ENCODE assay signal across 10 cellular contexts in the genomic region with DNA sequence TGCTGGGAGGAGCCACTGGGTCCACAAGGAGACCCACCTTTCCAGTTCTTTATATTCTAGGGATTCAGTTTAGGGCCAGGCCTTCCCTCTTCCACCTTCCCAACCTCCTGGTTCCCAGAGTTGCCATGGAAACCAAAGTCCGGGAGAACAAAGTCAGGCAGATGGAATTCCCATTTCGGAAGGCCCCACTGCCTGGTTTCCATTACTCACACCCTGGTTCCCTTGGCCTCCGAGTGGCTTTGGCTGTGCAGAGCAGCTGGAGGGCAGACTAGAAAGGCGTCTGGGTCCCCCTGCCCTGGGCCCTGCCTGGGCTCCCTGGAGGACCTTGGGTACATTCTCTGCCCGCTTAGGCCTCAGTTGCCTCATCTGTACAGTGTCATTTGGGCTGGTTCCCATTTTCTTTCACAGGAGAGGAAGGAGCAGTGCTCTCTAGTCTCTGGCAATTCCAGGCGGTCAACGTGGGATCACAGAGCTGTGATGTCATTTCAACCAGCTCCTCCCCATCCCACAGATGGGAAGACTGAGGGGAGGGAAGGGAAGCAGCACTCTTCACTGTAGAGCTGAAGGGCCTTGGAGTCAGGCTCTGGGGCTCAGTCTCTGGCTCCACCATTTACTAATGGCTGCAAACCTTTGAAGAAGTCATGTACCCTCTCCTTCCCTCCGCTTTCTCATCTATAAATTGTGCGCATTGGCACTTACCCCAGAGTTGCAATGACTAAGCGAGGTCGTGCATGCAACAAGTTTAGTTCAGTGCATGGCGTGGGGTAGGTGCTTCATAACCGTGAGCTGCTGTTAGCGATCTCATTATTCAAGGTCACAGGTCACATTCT.
DNase-seq lines count a peak whose midpoint lies in the region; ATAC-seq and TF ChIP-seq lines count a peak whose summit lies in the region.
"Had no signal": no experiment of that assay in that cellular context is flagged by ENCODE, and none has a peak within 500 bp of the region (broad histone marks: within the 10 kb centered on the region; RNA-seq: fewer than 3 reads in every experiment).

No MANE protein-coding gene starts in this region.

- TF ChIP-seq CTCF in fibroblast of villous mesenchyme (IDR thresholded peaks at IDR 0.05; ENCODE audit: insufficient read depth, low read depth, low read length) (no peak), osteoblast (IDR thresholded peaks at IDR 0.05; ENCODE audit: extremely low read depth, low read depth, low read length) (no peak)

- H3K4me1 ChIP-seq in osteoblast (ENCODE audit: insufficient read depth, low read length), result peaks cover 77% of the 10 kb centered on the region

- peaks cover 38% of the 10 kb centered on the region for H4K20me1 ChIP-seq in osteoblast (ENCODE audit: insufficient read depth, low read length)

- H3K79me2 ChIP-seq in osteoblast (ENCODE audit: insufficient read depth, low read length), result peaks cover 36% of the 10 kb centered on the region

- peak; percentile 45 for ATAC-seq in SK-N-SH treated with all-trans-retinoic acid at 6 μM for 48 hours

- no peaks in the 10 kb centered on the region for H3K27me3 ChIP-seq in osteoblast (ENCODE audit: insufficient read depth, low read length)

- peak; percentile 83 for DNase-seq in ELF-1 (ENCODE audit: low read depth, low spot score)
- peak; percentile 59 for DNase-seq in fibroblast of villous mesenchyme (ENCODE audit: low read depth)
- peak; percentile 97 for DNase-seq in osteoblast (ENCODE audit: insufficient read length, low spot score, missing footprints)
- no peak for DNase-seq in NCI-H2081 (lab: John Stamatoyannopoulos, UW)
- no peak for DNase-seq in DMS153 (lab: John Stamatoyannopoulos, UW)
- no peak for DNase-seq in nucleus accumbens (lab: John Stamatoyannopoulos, UW)
- no peak for DNase-seq in NK-92 (lab: John Stamatoyannopoulos, UW; ENCODE audit: unreplicated experiment)
- DNase-seq: activated CD8-positive, alpha-beta memory T cell treated with anti-CD3 and anti-CD28 coated beads, Interleukin-2, amount 50 U/mL, for 48 hours; effector CD8-positive, alpha-beta T cell had no signal

- H3K4me3 ChIP-seq in fibroblast of villous mesenchyme (ENCODE audit: low read depth, low read length) (no peak overlapping the region), osteoblast (ENCODE audit: insufficient read depth, low read length) (no peak overlapping the region)

- H3K4me2 ChIP-seq in osteoblast (ENCODE audit: insufficient read depth, low read length), result peak overlapping the region; percentile 31

- H3K27ac ChIP-seq in osteoblast (ENCODE audit: low read depth, low read length), result peak overlapping the region; percentile 89

- peaks cover 27% of the 10 kb centered on the region for H3K36me3 ChIP-seq in osteoblast (ENCODE audit: insufficient read depth, low read length)

- no peak overlapping the region for H2AFZ ChIP-seq in osteoblast (ENCODE audit: low read length)

- no peaks in the 10 kb centered on the region for H3K9me3 ChIP-seq in osteoblast (ENCODE audit: low read depth, low read length)

TF ChIP-seq in SK-N-SH treated with all-trans-retinoic acid at 6 μM for 48 hours, 23 proteins besides CTCF, POLR2A, EP300 and RAD21 (continues in another document):
- TF ChIP-seq, protein P1, sequence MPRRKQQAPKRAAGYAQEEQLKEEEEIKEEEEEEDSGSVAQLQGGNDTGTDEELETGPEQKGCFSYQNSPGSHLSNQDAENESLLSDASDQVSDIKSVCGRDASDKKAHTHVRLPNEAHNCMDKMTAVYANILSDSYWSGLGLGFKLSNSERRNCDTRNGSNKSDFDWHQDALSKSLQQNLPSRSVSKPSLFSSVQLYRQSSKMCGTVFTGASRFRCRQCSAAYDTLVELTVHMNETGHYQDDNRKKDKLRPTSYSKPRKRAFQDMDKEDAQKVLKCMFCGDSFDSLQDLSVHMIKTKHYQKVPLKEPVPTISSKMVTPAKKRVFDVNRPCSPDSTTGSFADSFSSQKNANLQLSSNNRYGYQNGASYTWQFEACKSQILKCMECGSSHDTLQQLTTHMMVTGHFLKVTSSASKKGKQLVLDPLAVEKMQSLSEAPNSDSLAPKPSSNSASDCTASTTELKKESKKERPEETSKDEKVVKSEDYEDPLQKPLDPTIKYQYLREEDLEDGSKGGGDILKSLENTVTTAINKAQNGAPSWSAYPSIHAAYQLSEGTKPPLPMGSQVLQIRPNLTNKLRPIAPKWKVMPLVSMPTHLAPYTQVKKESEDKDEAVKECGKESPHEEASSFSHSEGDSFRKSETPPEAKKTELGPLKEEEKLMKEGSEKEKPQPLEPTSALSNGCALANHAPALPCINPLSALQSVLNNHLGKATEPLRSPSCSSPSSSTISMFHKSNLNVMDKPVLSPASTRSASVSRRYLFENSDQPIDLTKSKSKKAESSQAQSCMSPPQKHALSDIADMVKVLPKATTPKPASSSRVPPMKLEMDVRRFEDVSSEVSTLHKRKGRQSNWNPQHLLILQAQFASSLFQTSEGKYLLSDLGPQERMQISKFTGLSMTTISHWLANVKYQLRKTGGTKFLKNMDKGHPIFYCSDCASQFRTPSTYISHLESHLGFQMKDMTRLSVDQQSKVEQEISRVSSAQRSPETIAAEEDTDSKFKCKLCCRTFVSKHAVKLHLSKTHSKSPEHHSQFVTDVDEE (CRISPR knock-in tag; IDR thresholded peaks at IDR 0.05), result no peak
- TF ChIP-seq, protein P2, sequence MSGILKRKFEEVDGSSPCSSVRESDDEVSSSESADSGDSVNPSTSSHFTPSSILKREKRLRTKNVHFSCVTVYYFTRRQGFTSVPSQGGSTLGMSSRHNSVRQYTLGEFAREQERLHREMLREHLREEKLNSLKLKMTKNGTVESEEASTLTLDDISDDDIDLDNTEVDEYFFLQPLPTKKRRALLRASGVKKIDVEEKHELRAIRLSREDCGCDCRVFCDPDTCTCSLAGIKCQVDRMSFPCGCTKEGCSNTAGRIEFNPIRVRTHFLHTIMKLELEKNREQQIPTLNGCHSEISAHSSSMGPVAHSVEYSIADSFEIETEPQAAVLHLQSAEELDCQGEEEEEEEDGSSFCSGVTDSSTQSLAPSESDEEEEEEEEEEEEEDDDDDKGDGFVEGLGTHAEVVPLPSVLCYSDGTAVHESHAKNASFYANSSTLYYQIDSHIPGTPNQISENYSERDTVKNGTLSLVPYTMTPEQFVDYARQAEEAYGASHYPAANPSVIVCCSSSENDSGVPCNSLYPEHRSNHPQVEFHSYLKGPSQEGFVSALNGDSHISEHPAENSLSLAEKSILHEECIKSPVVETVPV (CRISPR knock-in tag; IDR thresholded peaks at IDR 0.05), result no peak
- TF ChIP-seq OSR1 (CRISPR knock-in tag; IDR thresholded peaks at IDR 0.05) (no peak), TOX (CRISPR knock-in tag; IDR thresholded peaks at IDR 0.05; ENCODE audit: borderline replicate concordance) (no peak), ZFP3 (CRISPR knock-in tag; IDR thresholded peaks at IDR 0.05) (no peak), ZNF70 (CRISPR knock-in tag; IDR thresholded peaks at IDR 0.05) (no peak), ZNF8 (CRISPR knock-in tag; IDR thresholded peaks at IDR 0.05) (no peak), ZFP30 (CRISPR knock-in tag; IDR thresholded peaks at IDR 0.05) (no peak), ZC3H10 (CRISPR knock-in tag; IDR thresholded peaks at IDR 0.05) (no peak), ZNF565 (CRISPR knock-in tag; conservative IDR thresholded peaks at IDR 0.05; ENCODE audit: low read depth) (no peak), ISL1 (CRISPR knock-in tag; IDR thresholded peaks at IDR 0.05) (no peak), ESRRG (CRISPR knock-in tag; IDR thresholded peaks at IDR 0.05) (no peak), RARB (CRISPR knock-in tag; IDR thresholded peaks at IDR 0.05) (no peak), PPARA (CRISPR knock-in tag; IDR thresholded peaks at IDR 0.05; ENCODE audit: borderline replicate concordance) (no peak), TCF4 (CRISPR knock-in tag; IDR thresholded peaks at IDR 0.05; ENCODE audit: borderline replicate concordance) (no peak)
- TF ChIP-seq, protein P3, sequence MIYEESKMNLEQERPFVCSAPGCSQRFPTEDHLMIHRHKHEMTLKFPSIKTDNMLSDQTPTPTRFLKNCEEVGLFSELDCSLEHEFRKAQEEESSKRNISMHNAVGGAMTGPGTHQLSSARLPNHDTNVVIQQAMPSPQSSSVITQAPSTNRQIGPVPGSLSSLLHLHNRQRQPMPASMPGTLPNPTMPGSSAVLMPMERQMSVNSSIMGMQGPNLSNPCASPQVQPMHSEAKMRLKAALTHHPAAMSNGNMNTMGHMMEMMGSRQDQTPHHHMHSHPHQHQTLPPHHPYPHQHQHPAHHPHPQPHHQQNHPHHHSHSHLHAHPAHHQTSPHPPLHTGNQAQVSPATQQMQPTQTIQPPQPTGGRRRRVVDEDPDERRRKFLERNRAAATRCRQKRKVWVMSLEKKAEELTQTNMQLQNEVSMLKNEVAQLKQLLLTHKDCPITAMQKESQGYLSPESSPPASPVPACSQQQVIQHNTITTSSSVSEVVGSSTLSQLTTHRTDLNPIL (CRISPR knock-in tag; IDR thresholded peaks at IDR 0.05; ENCODE audit: low read depth), result no peak
- TF ChIP-seq, protein P4, sequence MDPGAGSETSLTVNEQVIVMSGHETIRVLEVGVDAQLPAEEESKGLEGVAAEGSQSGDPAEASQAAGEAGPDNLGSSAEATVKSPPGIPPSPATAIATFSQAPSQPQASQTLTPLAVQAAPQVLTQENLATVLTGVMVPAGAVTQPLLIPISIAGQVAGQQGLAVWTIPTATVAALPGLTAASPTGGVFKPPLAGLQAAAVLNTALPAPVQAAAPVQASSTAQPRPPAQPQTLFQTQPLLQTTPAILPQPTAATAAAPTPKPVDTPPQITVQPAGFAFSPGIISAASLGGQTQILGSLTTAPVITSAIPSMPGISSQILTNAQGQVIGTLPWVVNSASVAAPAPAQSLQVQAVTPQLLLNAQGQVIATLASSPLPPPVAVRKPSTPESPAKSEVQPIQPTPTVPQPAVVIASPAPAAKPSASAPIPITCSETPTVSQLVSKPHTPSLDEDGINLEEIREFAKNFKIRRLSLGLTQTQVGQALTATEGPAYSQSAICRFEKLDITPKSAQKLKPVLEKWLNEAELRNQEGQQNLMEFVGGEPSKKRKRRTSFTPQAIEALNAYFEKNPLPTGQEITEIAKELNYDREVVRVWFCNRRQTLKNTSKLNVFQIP (CRISPR knock-in tag; IDR thresholded peaks at IDR 0.05; ENCODE audit: borderline replicate concordance, low read depth), result no peak

Comparison
In these comparisons a context has a peak if more than half of its experiments do, and no peak if none do; other contexts are left out.
1. DNase-seq: peak in ELF-1 (single experiment), fibroblast of villous mesenchyme (single experiment) and osteoblast (single experiment); none in NCI-H2081 (0 of 2), DMS153 (single experiment), nucleus accumbens (0 of 56) and NK-92 (single experiment).